8 cellular contexts compared by ENCODE assay signal in the genomic region with DNA sequence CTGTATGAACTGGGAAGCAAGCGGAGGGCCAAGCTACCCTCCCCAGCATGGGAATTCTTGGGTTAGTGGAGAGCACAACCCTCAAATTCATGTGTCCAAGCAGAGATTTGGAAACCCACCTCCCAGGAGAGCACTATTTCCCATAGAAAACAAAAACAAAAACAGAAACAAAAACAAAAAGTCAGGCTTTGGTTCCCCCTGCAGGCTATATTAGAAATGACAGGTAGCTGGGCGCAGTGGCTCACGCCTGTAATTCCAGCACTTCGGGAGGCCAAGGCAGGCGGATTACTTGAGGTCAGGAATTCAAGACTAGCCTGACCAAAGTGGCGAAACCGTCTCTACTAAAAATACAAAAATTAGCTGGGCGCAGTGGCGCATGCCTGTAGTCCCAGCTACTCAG. TPM values are rescaled to one million over a fixed set of nuclear protein-coding genes. Genes with fewer than 3 reads are reported as not detected.
DNase-seq lines count a peak whose midpoint lies in the region; ATAC-seq and TF ChIP-seq lines count a peak whose summit lies in the region.

No MANE protein-coding gene starts in this region.

- POLR2A ChIA-PET in OCI-LY7 (lab: Charles Lee): interaction anchor here (0.6 to 1.9 kb wide), 6 partner anchors 11 to 722 kb away, joined by 3 to 7 read pairs (median 4); partner anchors contain the start of gene MINDY1

- BruUV-seq in OCI-LY7 (replicated peaks; lab: Mats Ljungman, UMichigan): no TSS peak

- H3K9me3 ChIP-seq in OCI-LY7 (ENCODE audit: low read length): no peaks in the 10 kb centered on the region
- H3K9me3 ChIP-seq in colonic mucosa: no peaks in the 10 kb centered on the region
- H3K9me3 ChIP-seq in mucosa of descending colon: no peaks in the 10 kb centered on the region

- no peak overlapping the region for H3K9ac ChIP-seq in colonic mucosa (ENCODE audit: low read depth in 2 of 2, low read length in 2 of 2)

- H3K4me1 ChIP-seq in OCI-LY7 (ENCODE audit: insufficient read depth, low read length, poor library complexity, severe bottlenecking) (no peaks in the 10 kb centered on the region), colonic mucosa (no peaks in the 10 kb centered on the region), mucosa of descending colon (ENCODE audit: low read depth) (no peaks in the 10 kb centered on the region)

- peak; percentile 76 for ATAC-seq in mucosa of descending colon
- ATAC-seq in HG03571 (IDR thresholded peaks at IDR 0.05; ENCODE audit: unreplicated experiment): no peak
- no peak for ATAC-seq in GM21367 (IDR thresholded peaks at IDR 0.05; ENCODE audit: unreplicated experiment)
- ATAC-seq in HG03442 (IDR thresholded peaks at IDR 0.05; ENCODE audit: unreplicated experiment): no peak

- no peaks in the 10 kb centered on the region for H3K9me2 ChIP-seq in OCI-LY7 (ENCODE audit: insufficient read depth, low read length)

- no peaks in the 10 kb centered on the region for H3K27me3 ChIP-seq in colonic mucosa

- H2AFZ ChIP-seq in OCI-LY7 (ENCODE audit: low read length): peak overlapping the region; percentile 45; the same call in 1 of the 2 replicates

- H4K20me1 ChIP-seq in OCI-LY7 (ENCODE audit: insufficient read depth, low read length): no peaks in the 10 kb centered on the region

- H3K4me2 ChIP-seq in OCI-LY7 (ENCODE audit: low read length): peak overlapping the region; percentile 38

- H3K27ac ChIP-seq in OCI-LY7 (ENCODE audit: low read depth, low read length, poor library complexity, severe bottlenecking) (no peak overlapping the region), colonic mucosa (no peak overlapping the region)

- H3K79me2 ChIP-seq in OCI-LY7 (ENCODE audit: insufficient read depth, low read depth, low read length): no peaks in the 10 kb centered on the region

- H3K36me3 ChIP-seq in OCI-LY7 (ENCODE audit: insufficient read depth, low read length) (no peaks in the 10 kb centered on the region), colonic mucosa (no peaks in the 10 kb centered on the region), mucosa of descending colon (ENCODE audit: low read depth) (peaks cover 9% of the 10 kb centered on the region)

- CTCF ChIA-PET in OCI-LY7 (lab: Charles Lee; ENCODE audit: unreplicated experiment): interaction anchor here (1.1 kb wide), 1 partner anchor 11 kb away, joined by 4 read pairs; the partner anchor contains the start of gene MINDY1

- intact Hi-C loops in OCI-LY7 (cut with micrococcal nuclease; ENCODE audit: unreplicated experiment): loop anchor here (2.0 kb wide), 1 partner anchor 17 kb away; no protein-coding TSS in a partner anchor
- intact Hi-C loops in colonic mucosa (cut with DNase I): loop anchor here (10.0 kb wide), 1 partner anchor 171 kb away; no protein-coding TSS in a partner anchor
- intact Hi-C loops in mucosa of descending colon (cut with DNase I, micrococcal nuclease): no loop called here

- peak overlapping the region; percentile 20 for H3K4me3 ChIP-seq in OCI-LY7 (ENCODE audit: low read depth, low read length, poor library complexity, severe bottlenecking)
- no peak overlapping the region for H3K4me3 ChIP-seq in colonic mucosa
- no peak overlapping the region for H3K4me3 ChIP-seq in mucosa of descending colon

- DNase-seq in DMS79 treated with DMSO at 0.1 percent for 48 hours (lab: John Stamatoyannopoulos, UW): peak; percentile 39
- no peak for DNase-seq in DMS79 (lab: John Stamatoyannopoulos, UW)
- no peak for DNase-seq in OCI-LY7 (ENCODE audit: low spot score)
- DNase-seq in colonic mucosa: no peak
- peak in 1 of 3 donors; percentile 50 for DNase-seq in mucosa of descending colon

- TF ChIP-seq CTCF in OCI-LY7 (conservative IDR thresholded peaks at IDR 0.05; ENCODE audit: low read length) (peak; percentile 87), colonic mucosa (IDR thresholded peaks at IDR 0.05) (peak; percentile 90), mucosa of descending colon (IDR thresholded peaks at IDR 0.05) (peak; percentile 79)

RNA-seq across cellular contexts. Expression of gene MINDY1, which starts 10.8 kb away (rescaled TPM):
- 3.8 and 8.5 TPM in 2 replicates for total RNA-seq in OCI-LY7 (2014; rRNA removed; shearing (Covaris generic))
- total RNA-seq in OCI-LY7 (2022) (10.2 and 13.8 TPM in 2 replicates), colonic mucosa (10 to 100 TPM; 40.4 to 43.1 TPM), mucosa of descending colon (10 to 100 TPM; 44.5 to 52.0 (median 51.8) TPM)

RNA-seq across cellular contexts. Expression of gene PRUNE1, which starts 12.4 kb away (rescaled TPM):
- 15.4 and 18.8 TPM in 2 replicates for total RNA-seq in OCI-LY7 (2014; rRNA removed; shearing (Covaris generic))
- total RNA-seq in OCI-LY7 (2022): 20.4 and 20.8 TPM in 2 replicates
- 10 to 100 TPM; 20.4 to 21.5 TPM for total RNA-seq in colonic mucosa
- total RNA-seq in mucosa of descending colon: 10 to 100 TPM; 21.3 to 27.5 (median 23.3) TPM

RNA-seq across cellular contexts. Expression of gene ANXA9, which starts 13.8 kb away (rescaled TPM):
- total RNA-seq in OCI-LY7 (2014; rRNA removed; shearing (Covaris generic)): 0.67 and 1.1 TPM in 2 replicates
- total RNA-seq in OCI-LY7 (2022): 0.39 and 0.65 TPM in 2 replicates
- total RNA-seq in colonic mucosa: under 1 TPM; 0.40 to 0.53 TPM
- total RNA-seq in mucosa of descending colon: not detected

RNA-seq across cellular contexts. Expression of gene CERS2, which starts 21.3 kb away (rescaled TPM):
- total RNA-seq in OCI-LY7 (2014; rRNA removed; shearing (Covaris generic)): 50.9 and 64.7 TPM in 2 replicates
- total RNA-seq in OCI-LY7 (2022) (92.8 and 96.6 TPM in 2 replicates), colonic mucosa (100 to 1,000 TPM; 140 to 157 TPM), mucosa of descending colon (100 to 1,000 TPM; 142 to 209 (median 186) TPM)

RNA-seq across cellular contexts. Expression of gene BNIPL, which starts 40.5 kb away (rescaled TPM):
- 1.6 and 2.1 TPM in 2 replicates for total RNA-seq in OCI-LY7 (2014; rRNA removed; shearing (Covaris generic))
- total RNA-seq in OCI-LY7 (2022) (0.74 and 3.2 TPM in 2 replicates), colonic mucosa (1 to 10 TPM in 1 of 2 donors, under 1 TPM in 1; 0.69 to 1.9 TPM), mucosa of descending colon (1 to 10 TPM in 1 of 3 donors, under 1 TPM in 2; 0.41 to 1.1 (median 0.63) TPM)

Comparison
In these comparisons a context has a peak if more than half of its experiments do, and no peak if none do; other contexts are left out.
1. intact Hi-C loops: an anchor here in OCI-LY7 (2.0 kb wide) and colonic mucosa (10.0 kb wide); none called in mucosa of descending colon.